1 cellular context compared by ENCODE assay signal in genomic region chr20:44185574-44185973, GRCh38.
TF ChIP-seq lines count a peak whose summit lies in the region.

No MANE protein-coding gene starts in this region.

TF ChIP-seq in K562, 482 proteins besides CTCF, POLR2A, EP300 and RAD21:
- no peak for TF ChIP-seq GTF2E2 (tag; IDR thresholded peaks at IDR 0.05)
- TF ChIP-seq ZNF217 (CRISPR knock-in tag; IDR thresholded peaks at IDR 0.05) = no peak
- no peak for TF ChIP-seq ATF3 (IDR thresholded peaks at IDR 0.05)
- no peak for TF ChIP-seq ATF3 (CRISPR knock-in tag; conservative IDR thresholded peaks at IDR 0.05)
- TF ChIP-seq NCOA4 (IDR thresholded peaks at IDR 0.05; ENCODE audit: partially characterized antibody) = no peak
- no peak for TF ChIP-seq CEBPZ (IDR thresholded peaks at IDR 0.05; ENCODE audit: borderline replicate concordance, low read depth, low read length)
- TF ChIP-seq TEAD2 (tag; IDR thresholded peaks at IDR 0.05) = no peak
- TF ChIP-seq RNF2 (IDR thresholded peaks at IDR 0.05) = no peak
- TF ChIP-seq EGR1 (conservative IDR thresholded peaks at IDR 0.05) = peak; percentile 60
